20 cellular contexts compared by ENCODE assay signal in the genomic region with DNA sequence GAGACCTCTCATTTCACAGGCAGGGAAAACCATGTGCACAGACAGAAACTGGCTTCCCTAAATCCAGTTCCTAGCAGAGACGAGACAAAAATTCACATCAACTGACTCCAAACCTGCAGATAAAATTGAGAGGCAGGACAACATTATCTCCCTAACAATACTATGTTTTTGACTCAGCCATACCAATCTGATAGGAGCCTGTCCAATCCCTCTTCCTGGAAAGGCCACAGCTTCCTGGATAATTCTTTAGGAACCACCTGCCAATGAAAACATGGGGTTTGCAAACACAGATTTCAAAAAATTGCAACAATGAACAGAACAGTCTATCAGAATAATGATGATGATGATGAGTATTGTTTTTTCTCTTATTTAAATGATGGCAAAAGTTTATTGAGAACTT. TPM values are rescaled to one million over a fixed set of nuclear protein-coding genes. Genes with fewer than 3 reads are reported as not detected.
DNase-seq lines count a peak whose midpoint lies in the region; ATAC-seq, FAIRE-seq and TF ChIP-seq lines count a peak whose summit lies in the region.
"Had no signal": no experiment of that assay in that cellular context is flagged by ENCODE, and none has a peak within 500 bp of the region (broad histone marks: within the 10 kb centered on the region; RNA-seq: fewer than 3 reads in every experiment).

No MANE protein-coding gene starts in this region.

- no peaks in the 10 kb centered on the region for H3K79me2 ChIP-seq in K562 (ENCODE audit: control insufficient read depth, insufficient read depth, low read length)

- FAIRE-seq in K562 (lab: Jason Lieb, UNC), result no peak
- FAIRE-seq: A549, GM12891, HTR-8/SVneo had no signal

- H3K4me3 ChIP-seq in K562 (no peak overlapping the region), right cardiac atrium (ENCODE audit: low read length) (no peak overlapping the region)
- H3K4me3 ChIP-seq: A549, GM23338, Peyer's patch had no signal

- peaks cover 0 to 15% of the 10 kb centered on the region in 2 experiments; a peak in 2 of 5 replicates for H3K27me3 ChIP-seq in K562 (ENCODE audit: control insufficient read depth in 2 of 2, insufficient read depth in 2 of 2, low read length in 2 of 2)
- no peaks in the 10 kb centered on the region for H3K27me3 ChIP-seq in right cardiac atrium (ENCODE audit: control insufficient read depth, insufficient read depth)
- H3K27me3 ChIP-seq: Peyer's patch had no signal

- CTCF ChIA-PET in K562 (lab: Yijun Ruan, JAX; ENCODE audit: low intra/inter-chr PET ratio), result no interaction called here

- H3K27ac ChIP-seq in K562 (ENCODE audit: extremely low read depth, low read depth, low read length) (no peak overlapping the region), right cardiac atrium (ENCODE audit: low read length) (peak overlapping the region; percentile 36), temporal lobe (ENCODE audit: low read depth, low read length) (peak overlapping the region; percentile 72)
- H3K27ac ChIP-seq: A549, Peyer's patch had no signal

- POLR2A ChIA-PET in K562 (lab: Yijun Ruan, JAX), result no interaction called here

- DNase-seq in left cardiac atrium (no peak), Right ventricle myocardium inferior (ENCODE audit: missing footprints) (no peak), K562 (ENCODE audit: extremely low read depth in 1 of 4, low spot score in 3 of 4) (no peak), right cardiac atrium (no peak), T-helper 2 cell (no peak), GM10266 (ENCODE audit: extremely low spot score) (no peak)
- DNase-seq: CD4-positive, CD25-positive, alpha-beta regulatory T cell; DMS53; NCI-H1092; NCI-H1694 treated with DMSO at 0.1 percent for 48 hours; NCI-H446 treated with DMSO at 0.1 percent for 48 hours; Peyer's patch; SIG-M5 had no signal

- no peaks in the 10 kb centered on the region for H3K9me1 ChIP-seq in K562 (ENCODE audit: control insufficient read depth, insufficient read depth, low read length)

- no peak for TF ChIP-seq POLR2A in K562 (conservative IDR thresholded peaks at IDR 0.05)

- in situ Hi-C loops in K562 (cut with MboI), result loop anchor here (25.0 kb wide), 2 partner anchors 603 to 853 kb away; no protein-coding TSS in a partner anchor

- no peak for TF ChIP-seq RAD21 in K562 (CRISPR knock-in tag; conservative IDR thresholded peaks at IDR 0.05 in 1 of 2, IDR thresholded peaks at IDR 0.05 in 1 of 2)

- H3K4me1 ChIP-seq in K562 (replicated peaks in 1 of 2; ENCODE audit: control insufficient read depth in 2 of 2, insufficient read depth in 2 of 2, low read length in 2 of 2) (no peaks in the 10 kb centered on the region; a peak in 2 of 5 replicates), right cardiac atrium (ENCODE audit: control insufficient read depth, insufficient read depth, low read length) (peaks cover 3% of the 10 kb centered on the region)
- H3K4me1 ChIP-seq: Peyer's patch had no signal

- ATAC-seq in left cardiac atrium (peak; percentile 53 to 71), Right ventricle myocardium inferior (no peak), K562 (no peak), right cardiac atrium (peak; percentile 44 to 88), HG03469 (IDR thresholded peaks at IDR 0.05; ENCODE audit: unreplicated experiment) (no peak)
- ATAC-seq: A549, GM23338 had no signal

- H4K20me1 ChIP-seq in K562 (replicated peaks; ENCODE audit: control insufficient read depth, insufficient read depth, low read length), result no peaks in the 10 kb centered on the region

- no peak overlapping the region for H3K9ac ChIP-seq in K562 (ENCODE audit: insufficient read depth in 1 of 2, low read depth in 2 of 2, low read length in 2 of 2)

- TF ChIP-seq EP300 in K562 (IDR thresholded peaks at IDR 0.05; ENCODE audit: low read length), result no peak

- intact Hi-C loops in left cardiac atrium (cut with DNase I) (no loop called here), Right ventricle myocardium inferior (cut with DNase I) (loop anchor here (2.0 kb wide), 1 partner anchor 48 kb away; no protein-coding TSS in a partner anchor), K562 (cut with micrococcal nuclease) (loop anchor here (5.0 kb wide), 1 partner anchor 227 kb away; no protein-coding TSS in a partner anchor), right cardiac atrium (cut with DNase I) (loop anchor here in 1 of 4 donors (5.0 kb wide), 1 partner anchor 213 kb away; a partner anchor contains a TSS)

- no peak overlapping the region for H2AFZ ChIP-seq in K562 (ENCODE audit: low read depth, low read length)
- H2AFZ ChIP-seq: GM23338 had no signal

- H3K36me3 ChIP-seq in K562 (ENCODE audit: control insufficient read depth, insufficient read depth, low read length), result no peaks in the 10 kb centered on the region
- H3K36me3 ChIP-seq: Peyer's patch had no signal

- BruUV-seq in K562 (replicated peaks; lab: Mats Ljungman, UMichigan), result no TSS peak

- H3K9me3 ChIP-seq in K562 (replicated peaks; ENCODE audit: control insufficient read depth, insufficient read depth, low read depth, low read length) (no peaks in the 10 kb centered on the region), right cardiac atrium (ENCODE audit: control insufficient read depth, low read length) (no peaks in the 10 kb centered on the region)
- H3K9me3 ChIP-seq: A549, Peyer's patch had no signal

- no peak overlapping the region for H3K4me2 ChIP-seq in K562 (ENCODE audit: insufficient read depth, low read length)
- H3K4me2 ChIP-seq: A549, GM23338 had no signal

- no peak for TF ChIP-seq CTCF in K562 (IDR thresholded peaks at IDR 0.05 in 2 of 3, conservative IDR thresholded peaks at IDR 0.05 in 1 of 3; ENCODE audit: insufficient read depth in 2 of 3, low read depth in 1 of 3, low read length in 3 of 3)
- no peak for TF ChIP-seq CTCF in GM10266 (IDR thresholded peaks at IDR 0.05; ENCODE audit: control insufficient read depth, insufficient read depth, low read depth, missing control alignments)

- WGBS in K562 (ENCODE audit: insufficient coverage, low coverage, missing lambda C conversion rate), result 0% methylated on average over 1 of the region's 1 CpG
- WGBS in right cardiac atrium, result 27% methylated on average over 1 of the region's 1 CpG

TF ChIP-seq in K562, 482 proteins besides CTCF, POLR2A, EP300 and RAD21:
- TF ChIP-seq FOSL1 (tag; conservative IDR thresholded peaks at IDR 0.05) (peak; percentile 57), CBFA2T2 (conservative IDR thresholded peaks at IDR 0.05) (no peak)

RNA-seq across cellular contexts. Expression of a gene that starts 22.4 kb away (rescaled TPM):
- total RNA-seq in left cardiac atrium (10 to 100 TPM in 1 of 2 donors, 1 to 10 TPM in 1; 3.1 to 20.1 TPM), Right ventricle myocardium inferior (14.6 TPM), K562 (2014; rRNA removed) (0.41 and 0.59 TPM in 2 replicates), K562 (2014; rRNA removed; fragmentation: Illumina TruSeq; extraction: Trizol) (0.41 and 0.62 TPM in 2 replicates), K562 (2015; rRNA removed; fragmentation: Illumina TruSeq; extraction: Trizol) (0.29 and 0.41 TPM in 2 replicates), K562 (2021) (0.80 and 1.1 TPM in 2 replicates), right cardiac atrium (10 to 100 TPM in 3 of 4 donors, 1 to 10 TPM in 1; 6.7 to 17.9 (median 14.7) TPM), temporal lobe (0.49 TPM)
- total RNA-seq in K562 (2011; cell fraction: chromatin; rRNA removed; ENCODE audit: low replicate concordance), result 0.40 and 0.88 TPM in 2 replicates
- 0.17 and 0.26 TPM in 2 replicates for total RNA-seq in K562 (2011; cell fraction: nucleolus; rRNA removed)
- 0.53 and 0.81 TPM in 2 replicates for total RNA-seq in K562 (2011; cell fraction: nucleoplasm; rRNA removed)
- polyA plus RNA-seq in K562 (2011; rRNA removed) (0.03 and 0.61 TPM in 2 replicates), K562 (2014; fragmentation: Illumina TruSeq; extraction: Trizol) (0.33 and 0.34 TPM in 2 replicates), K562 (2014; fragmentation: Nextera tagmentation; extraction: Ambion mirVana) (under 1 TPM in 1 of 2 experiments, not detected in 1; 0.03 TPM), K562 (2014; rRNA removed) (0.20 and 0.52 TPM in 2 replicates), right cardiac atrium (4.9 TPM)
- 0.45 TPM in 1 of 2 replicates, not detected in the other for polyA plus RNA-seq in K562 (2011; cell fraction: cytosol; rRNA removed)
- polyA plus RNA-seq in K562 (2011; cell fraction: nucleus; rRNA removed), result 1.6 TPM in 1 of 2 replicates, not detected in the other
- 0.62 and 0.64 TPM in 2 replicates for polyA plus RNA-seq in K562 (2012)
- polyA minus RNA-seq in K562 (2011; rRNA and poly(A)+ RNA removed), result 0.42 and 0.74 TPM in 2 replicates
- 1.5 TPM in 1 of 2 replicates, not detected in the other for polyA minus RNA-seq in K562 (2011; cell fraction: cytosol; rRNA and poly(A)+ RNA removed)
- polyA minus RNA-seq in K562 (2011; cell fraction: nucleus; rRNA and poly(A)+ RNA removed), result 0.67 TPM in 1 of 2 replicates, not detected in the other
- total RNA-seq: G401 had no signal
- polyA plus RNA-seq: CD4-positive, CD25-positive, alpha-beta regulatory T cell had no signal

Comparison
In these comparisons a context has a peak if more than half of its experiments do, and no peak if none do; other contexts are left out.
1. ATAC-seq: peak in left cardiac atrium (2 of 2) and right cardiac atrium (2 of 2); none in Right ventricle myocardium inferior (single experiment), K562 (single experiment) and HG03469 (single experiment).
2. intact Hi-C loops: an anchor here in Right ventricle myocardium inferior (2.0 kb wide) and K562 (5.0 kb wide); none called in left cardiac atrium.